8 cellular contexts compared by ENCODE assay signal in the genomic region with DNA sequence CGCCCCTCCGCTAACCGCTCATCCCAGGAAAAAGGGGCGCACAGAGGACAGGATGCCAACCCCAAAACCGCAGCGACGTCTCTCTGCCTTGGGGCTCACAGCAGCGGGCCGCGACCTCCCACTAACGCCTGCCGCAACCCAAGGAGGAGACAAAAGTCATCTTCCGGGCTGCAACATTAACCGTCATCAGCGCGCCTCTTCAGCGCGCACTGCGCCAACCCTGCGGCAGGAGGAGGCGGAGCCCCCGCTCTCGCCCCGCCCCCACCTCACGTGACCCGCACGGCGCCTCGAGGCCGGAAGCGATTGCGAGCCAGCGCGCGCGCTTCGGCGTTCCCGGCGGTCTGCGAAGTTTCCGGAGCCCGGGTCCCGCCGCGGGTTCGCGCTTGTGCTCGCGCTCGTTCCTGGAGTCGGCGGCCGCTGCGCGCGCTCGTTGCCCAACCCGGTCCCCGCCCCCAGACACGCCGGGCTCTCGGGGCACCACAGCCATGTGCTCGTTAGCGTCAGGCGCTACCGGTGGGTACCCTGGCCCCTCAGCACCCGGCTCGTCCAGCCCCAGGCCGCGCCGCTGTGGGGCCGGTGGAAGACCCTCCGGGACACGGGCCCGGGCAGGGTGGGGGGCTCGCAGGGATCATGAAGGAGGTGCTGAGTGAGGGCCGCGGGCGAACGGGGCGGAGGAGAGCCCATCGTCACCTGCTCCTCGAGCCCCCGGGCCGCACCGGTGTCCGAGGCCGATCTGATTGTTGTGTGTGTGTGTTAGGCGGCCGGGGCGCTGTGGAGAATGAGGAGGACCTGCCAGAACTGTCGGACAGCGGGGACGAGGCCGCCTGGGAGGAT. TPM values are rescaled to one million over a fixed set of nuclear protein-coding genes. Genes with fewer than 3 reads are reported as not detected.
DNase-seq lines count a peak whose midpoint lies in the region; ATAC-seq, FAIRE-seq and TF ChIP-seq lines count a peak whose summit lies in the region.

PRMT3 (plus strand) TSS at position 455 of the 834 bp plus-strand sequence; CDS start at position 486, 31 bp downstream.

- FAIRE-seq in GM12892 (lab: Jason Lieb, UNC): peak; percentile 100
- no peak for FAIRE-seq in pancreas (lab: Jason Lieb, UNC)

- H3K36me3 ChIP-seq in pancreas (no peaks in the 10 kb centered on the region), thyroid gland (peaks cover 11 to 12% of the 10 kb centered on the region in 2 donors)

- peaks cover 0 to 9% (median 7%) of the 10 kb centered on the region in 3 donors for H3K4me1 ChIP-seq in pancreas
- peaks cover 4% of the 10 kb centered on the region in 2 donors for H3K4me1 ChIP-seq in thyroid gland

- H3K4me3 ChIP-seq in pancreas (peak within 1 kb of the TSS; percentile 62 to 95 (median 87)), thyroid gland (replicated peaks in 1 of 3) (peak within 1 kb of the TSS; percentile 45 to 79 (median 62))

- peak; percentile 86 for DNase-seq in GM12892 (ENCODE audit: insufficient read length)
- peak; percentile 72 for DNase-seq in NCI-H1417 treated with DMSO at 0.1 percent for 48 hours (lab: John Stamatoyannopoulos, UW)
- peak; percentile 73 to 86 for DNase-seq in SW 1271 (lab: John Stamatoyannopoulos, UW)
- DNase-seq in activated naive CD8-positive, alpha-beta T cell treated with anti-CD3 and anti-CD28 coated beads, Interleukin-2, amount 50 U/mL, for 16 hours (ENCODE audit: low read depth, low spot score): peak; percentile 97
- peak; percentile 98 for DNase-seq in Right ventricle myocardium inferior (ENCODE audit: missing footprints)
- peak; percentile 92 to 99 (median 96) for DNase-seq in pancreas
- peak; percentile 94 to 95 for DNase-seq in thyroid gland

- peak in 2 of 4 donors; percentile 7 to 45 for TF ChIP-seq CTCF in pancreas (IDR thresholded peaks at IDR 0.05)
- peak; percentile 11 to 99 (median 89) for TF ChIP-seq CTCF in thyroid gland (IDR thresholded peaks at IDR 0.05)

- H3K9me3 ChIP-seq in pancreas (no peaks in the 10 kb centered on the region), thyroid gland (no peaks in the 10 kb centered on the region)

- peak; percentile 91 for TF ChIP-seq POLR2A in GM12892 (IDR thresholded peaks at IDR 0.05; ENCODE audit: low read depth, low read length)
- peak; percentile 21 to 94 for TF ChIP-seq POLR2A in thyroid gland (IDR thresholded peaks at IDR 0.05)

- ATAC-seq in HG02840 (IDR thresholded peaks at IDR 0.05; ENCODE audit: low FRiP score, unreplicated experiment) (peak; percentile 87), Right ventricle myocardium inferior (peak; percentile 98), pancreas (peak; percentile 95 to 98 (median 97))

- H3K27ac ChIP-seq in pancreas: peak within 1 kb of the TSS; percentile 67 to 90 (median 84)
- peak within 1 kb of the TSS; percentile 93 to 95 (median 94) for H3K27ac ChIP-seq in thyroid gland

- H3K27me3 ChIP-seq in pancreas (no peaks in the 10 kb centered on the region), thyroid gland (no peaks in the 10 kb centered on the region)

- intact Hi-C loops in Right ventricle myocardium inferior (cut with DNase I): loop anchor here (2.0 kb wide), 1 partner anchor 223 kb away; no protein-coding TSS in a partner anchor
- intact Hi-C loops in pancreas (cut with DNase I): loop anchor here in 1 of 3 donors (10.0 kb wide), 1 partner anchor 217 kb away; no protein-coding TSS in a partner anchor
- intact Hi-C loops in thyroid gland (cut with DNase I): no loop called here

- WGBS in pancreas, 2 donors: 0 to 1% methylated on average over 89 to 96 of the region's 96 CpGs
- WGBS in thyroid gland, 2 donors: 0 to 1% methylated on average over 20 to 33 of the region's 96 CpGs

RNA-seq across cellular contexts. Expression of gene PRMT3, which starts in this region (rescaled TPM):
- 22.9 TPM for polyA plus RNA-seq in GM12892 (2012; ENCODE audit: missing spikeins)
- total RNA-seq in Right ventricle myocardium inferior: 13.3 TPM
- 10 to 100 TPM in 1 of 6 donors, 1 to 10 TPM in 5; 5.1 to 10.3 (median 6.3) TPM for total RNA-seq in pancreas
- 1 to 10 TPM; 4.9 to 5.4 TPM for polyA plus RNA-seq in pancreas
- 10 to 100 TPM; 40.3 to 81.1 (median 75.3) TPM for total RNA-seq in thyroid gland

Comparison
In these comparisons a context has a peak if more than half of its experiments do, and no peak if none do; other contexts are left out.
1. Peak in every context shown above with its lines: DNase-seq, ATAC-seq, H3K4me3 ChIP-seq and H3K27ac ChIP-seq.